Comparison of ENCODE assay signal across 28 cellular contexts in the genomic region with DNA sequence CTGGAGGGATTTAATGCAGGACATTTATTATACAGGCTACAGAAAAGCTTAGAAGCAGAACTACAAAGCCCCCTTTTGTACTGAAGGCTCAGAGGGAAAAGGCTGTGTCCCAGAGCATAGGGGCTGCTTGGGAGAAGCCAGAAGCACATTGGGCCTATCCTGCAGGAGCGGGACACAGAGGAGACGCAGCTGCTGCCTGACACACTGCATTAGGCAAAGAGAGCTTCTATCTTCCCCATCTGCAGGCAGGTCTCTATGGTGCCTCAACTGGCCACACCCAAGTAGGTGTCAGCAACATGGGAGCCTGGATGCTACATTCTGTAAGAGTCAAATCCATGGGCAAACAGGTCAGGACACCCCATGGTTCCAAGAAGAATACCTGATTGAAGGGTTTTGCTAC.
"Had no signal": no experiment of that assay in that cellular context is flagged by ENCODE, and none has a peak within 500 bp of the region (broad histone marks: within the 10 kb centered on the region; RNA-seq: fewer than 3 reads in every experiment).

No MANE protein-coding gene starts in this region.

- H3K27ac ChIP-seq: left lung, neural progenitor cell, neutrophil, ovary, skin epidermis, suprapubic skin, thoracic aorta, tibial artery, uterus had no signal

- H3K9me3 ChIP-seq: neutrophil, ovary, suprapubic skin, thoracic aorta, tibial artery, uterus had no signal

- H3K4me3 ChIP-seq: left lung, lung, neural progenitor cell, ovary, skin epidermis, suprapubic skin, thoracic aorta, tibial artery, uterus had no signal

- H3K4me1 ChIP-seq: left lung, neural progenitor cell, suprapubic skin, tibial artery, uterus had no signal

- H3K27me3 ChIP-seq: left lung, neural progenitor cell, neutrophil, ovary, suprapubic skin, tibial artery, uterus had no signal

- H3K36me3 ChIP-seq: left lung, neural progenitor cell, neutrophil, ovary, suprapubic skin, thoracic aorta, tibial artery, uterus had no signal

- ATAC-seq: left colon; left lung; natural killer cell; right cardiac atrium; sciatic nerve; stimulated activated naive B cell treated with anti-CD40 and anti-IgM and Interleukin-4, amounts not matched to agents 10 μg/mL and 1 μg/mL and 100 μg/mL, for 72 hours; stimulated activated naive CD8-positive, alpha-beta T cell treated with anti-CD3 and anti-CD28 coated beads, Interleukin-15, Interleukin-2, amounts not matched to agents 100 U/mL and 50 U/mL, for 24 hours had no signal

- DNase-seq: hypothalamus; immature natural killer cell; kidney; left colon; left lung; mesendoderm; naive B cell; natural killer cell; nephron progenitor cell; occipital lobe; ovary; right cardiac atrium; stimulated activated CD4-positive, alpha-beta T cell treated with anti-CD3 and anti-CD28 coated beads, Interleukin-12 subunit alpha, Interleukin-12 subunit beta, amount 100 ng/mL, for 4 hours; stimulated activated CD4-positive, alpha-beta T cell treated with anti-CD3 and anti-CD28 coated beads, Interleukin-15, amount 100 ng/mL, for 24 hours; stimulated activated CD4-positive, alpha-beta T cell treated with anti-CD3 and anti-CD28 coated beads, Interleukin-2, amount 100 ng/mL, for 24 hours; stimulated activated CD4-positive, alpha-beta T cell treated with anti-CD3 and anti-CD28 coated beads, Interleukin-4, amount 100 ng/mL, for 1 hour; stimulated activated naive B cell treated with anti-CD40 and anti-IgM and Interleukin-4, amounts not matched to agents 10 μg/mL and 1 μg/mL and 100 μg/mL, for 72 hours; stimulated activated naive CD8-positive, alpha-beta T cell treated with anti-CD3 and anti-CD28 coated beads, Interleukin-15, Interleukin-2, amounts not matched to agents 100 U/mL and 50 U/mL, for 24 hours; tibial artery; trophoblast cell; uterus had no signal
